ENCODE assay signal across 8 cellular contexts in the genomic region with DNA sequence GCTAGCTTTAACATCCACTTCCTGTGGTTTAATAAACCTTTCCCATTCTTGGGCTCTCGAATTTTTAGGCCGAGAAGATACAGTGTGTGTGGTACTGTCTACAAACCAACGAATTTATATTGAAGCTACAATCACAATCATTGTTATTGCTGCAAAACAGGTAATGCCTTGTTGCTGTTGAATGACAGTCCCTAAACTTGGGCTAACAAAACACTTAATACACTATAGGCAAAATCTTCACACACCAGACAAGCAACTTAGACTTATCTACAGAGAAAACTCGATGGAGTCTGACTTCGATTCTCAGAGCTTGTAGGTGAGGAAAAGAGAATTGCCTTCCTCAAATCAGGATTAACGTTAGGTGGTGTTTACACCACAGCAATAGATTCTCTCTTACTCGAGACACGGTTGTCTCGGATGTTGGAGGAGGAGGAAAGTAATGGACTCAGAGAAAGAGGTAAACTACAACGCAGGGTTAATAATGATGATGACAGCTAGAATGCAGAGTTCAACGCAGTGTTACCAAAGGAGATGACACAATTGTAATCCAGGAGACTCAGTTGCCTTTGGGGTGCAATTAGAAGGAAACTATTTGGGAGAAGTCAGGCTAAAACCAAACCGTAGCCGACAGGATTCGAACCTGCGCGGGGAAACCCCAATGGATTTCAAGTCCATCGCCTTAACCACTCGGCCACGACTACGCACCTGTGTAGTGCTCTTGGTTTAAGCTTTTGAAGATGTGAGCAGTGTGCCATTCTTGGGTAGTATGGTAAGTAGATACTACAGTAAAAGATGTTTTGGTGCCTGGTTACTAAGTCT. TPM values are rescaled to one million over a fixed set of nuclear protein-coding genes. Genes with fewer than 3 reads are reported as not detected.
DNase-seq lines count a peak whose midpoint lies in the region; ATAC-seq and TF ChIP-seq lines count a peak whose summit lies in the region.

No MANE protein-coding gene starts in this region.

- H3K27ac ChIP-seq in CD8-positive, alpha-beta T cell (ENCODE audit: low read depth, low read length): no peak overlapping the region
- peak overlapping the region in 1 of 2 donors; percentile 5 for H3K27ac ChIP-seq in breast epithelium

- CTCF ChIA-PET in CD8-positive, alpha-beta T cell (lab: Charles Lee): interaction anchor here (0.6 to 4.1 kb wide), 9 partner anchors 14 to 390 kb away, joined by 3 to 14 read pairs (median 3); no protein-coding TSS in a partner anchor

- H3K36me3 ChIP-seq in CD8-positive, alpha-beta T cell (ENCODE audit: insufficient read depth, low read length): no peaks in the 10 kb centered on the region
- H3K36me3 ChIP-seq in breast epithelium: no peaks in the 10 kb centered on the region

- POLR2A ChIA-PET in CD8-positive, alpha-beta T cell (lab: Charles Lee): interaction anchor here (0.6 to 2.7 kb wide), 6 partner anchors 9 to 1369 kb away, joined by 3 to 23 read pairs (median 3); a partner anchor contains a TSS

- peak in 6 of 7 experiments; percentile 26 to 71 (median 53) for DNase-seq in CD8-positive, alpha-beta T cell
- peak in 4 of 5 donors; percentile 20 to 60 (median 47) for DNase-seq in T-helper 1 cell
- DNase-seq in breast epithelium (ENCODE audit: low spot score in 2 of 2): peak; percentile 62 to 81
- peak; percentile 24 for DNase-seq in naive B cell
- no peak for DNase-seq in epidermal melanocyte (ENCODE audit: insufficient read length, low spot score)

- intact Hi-C loops in CD8-positive, alpha-beta T cell (cut with DNase I, micrococcal nuclease): loop anchor here in 1 of 2 experiments (2.0 to 10.0 kb wide), 2 partner anchors 247 to 901 kb away; no protein-coding TSS in a partner anchor
- intact Hi-C loops in breast epithelium (cut with DNase I; ENCODE audit: low total_unique reads): no loop called here

- TF ChIP-seq POLR2A in breast epithelium (IDR thresholded peaks at IDR 0.05): no peak

- H3K27ac Mint-ChIP-seq in CD8-positive, alpha-beta T cell: peak overlapping the region; percentile 37
- peak overlapping the region; percentile 59 to 98 (median 80) for H3K27ac Mint-ChIP-seq in IgD-negative memory B cell
- peak overlapping the region in 2 of 6 donors; percentile 30 to 82 for H3K27ac Mint-ChIP-seq in naive B cell

- peak overlapping the region; percentile 1 for H3K4me3 Mint-ChIP-seq in CD8-positive, alpha-beta T cell
- H3K4me3 Mint-ChIP-seq in IgD-negative memory B cell (peak overlapping the region in 3 of 4 donors; percentile 71 to 77 (median 72)), naive B cell (peak overlapping the region in 1 of 8 donors; percentile 90)

- no peaks in the 10 kb centered on the region for H3K9me3 ChIP-seq in CD8-positive, alpha-beta T cell (ENCODE audit: low read length)
- H3K9me3 ChIP-seq in breast epithelium: no peaks in the 10 kb centered on the region

- no peaks in the 10 kb centered on the region for H3K27me3 ChIP-seq in CD8-positive, alpha-beta T cell (ENCODE audit: insufficient read depth, low read length)
- H3K27me3 ChIP-seq in breast epithelium: peaks cover 0 to 14% of the 10 kb centered on the region in 2 donors

- peaks cover 9% of the 10 kb centered on the region for H3K36me3 Mint-ChIP-seq in CD8-positive, alpha-beta T cell
- H3K36me3 Mint-ChIP-seq in IgD-negative memory B cell (no peaks in the 10 kb centered on the region), naive B cell (no peaks in the 10 kb centered on the region)

- ATAC-seq in CD8-positive, alpha-beta T cell: peak; percentile 27
- ATAC-seq in naive B cell (ENCODE audit: low read depth in 2 of 2) (peak in 1 of 2 donors; percentile 22), GM21717 (IDR thresholded peaks at IDR 0.05; ENCODE audit: unreplicated experiment) (no peak), GM21381 (IDR thresholded peaks at IDR 0.05; ENCODE audit: unreplicated experiment) (no peak)

- H3K4me1 ChIP-seq in CD8-positive, alpha-beta T cell (ENCODE audit: insufficient read depth, low read length): peaks cover 11% of the 10 kb centered on the region
- no peaks in the 10 kb centered on the region for H3K4me1 ChIP-seq in breast epithelium

- H3K27me3 Mint-ChIP-seq in CD8-positive, alpha-beta T cell (ENCODE audit: low read depth): peaks cover 16% of the 10 kb centered on the region
- H3K27me3 Mint-ChIP-seq in IgD-negative memory B cell (peaks cover 9% of the 10 kb centered on the region), naive B cell (peaks cover 18 to 43% (median 19%) of the 10 kb centered on the region in 3 donors)

- H3K9me3 Mint-ChIP-seq in CD8-positive, alpha-beta T cell: no peaks in the 10 kb centered on the region
- H3K9me3 Mint-ChIP-seq in IgD-negative memory B cell: no peaks in the 10 kb centered on the region
- peaks cover 0 to 5% (median 0%) of the 10 kb centered on the region in 7 donors for H3K9me3 Mint-ChIP-seq in naive B cell

- TF ChIP-seq CTCF in CD8-positive, alpha-beta T cell (IDR thresholded peaks at IDR 0.05): no peak
- no peak for TF ChIP-seq CTCF in breast epithelium (IDR thresholded peaks at IDR 0.05)

- no peak overlapping the region for H3K4me3 ChIP-seq in CD8-positive, alpha-beta T cell (ENCODE audit: low read depth, low read length)
- H3K4me3 ChIP-seq in breast epithelium: no peak overlapping the region

- H3K4me1 Mint-ChIP-seq in CD8-positive, alpha-beta T cell (ENCODE audit: low read depth): peaks cover 38% of the 10 kb centered on the region
- H3K4me1 Mint-ChIP-seq in IgD-negative memory B cell: peaks cover 23 to 34% (median 28%) of the 10 kb centered on the region in 3 donors
- peaks cover 26 to 38% (median 29%) of the 10 kb centered on the region in 3 donors for H3K4me1 Mint-ChIP-seq in naive B cell

RNA-seq across cellular contexts. Expression of a gene that starts 32.5 kb away (rescaled TPM):
- total RNA-seq in CD8-positive, alpha-beta T cell: 10 to 100 TPM; 31.8 to 32.9 TPM
- polyA plus RNA-seq in IgD-negative memory B cell: 9.0 TPM
- 10 to 100 TPM in 1 of 3 donors, 1 to 10 TPM in 2; 3.8 to 13.3 (median 9.2) TPM for total RNA-seq in breast epithelium
- polyA plus RNA-seq in naive B cell (ENCODE audit: low read depth in 6 of 6): 10 to 100 TPM in 4 of 6 donors, 1 to 10 TPM in 2; 2.8 to 12.3 (median 11.2) TPM
